In the genomic region with DNA sequence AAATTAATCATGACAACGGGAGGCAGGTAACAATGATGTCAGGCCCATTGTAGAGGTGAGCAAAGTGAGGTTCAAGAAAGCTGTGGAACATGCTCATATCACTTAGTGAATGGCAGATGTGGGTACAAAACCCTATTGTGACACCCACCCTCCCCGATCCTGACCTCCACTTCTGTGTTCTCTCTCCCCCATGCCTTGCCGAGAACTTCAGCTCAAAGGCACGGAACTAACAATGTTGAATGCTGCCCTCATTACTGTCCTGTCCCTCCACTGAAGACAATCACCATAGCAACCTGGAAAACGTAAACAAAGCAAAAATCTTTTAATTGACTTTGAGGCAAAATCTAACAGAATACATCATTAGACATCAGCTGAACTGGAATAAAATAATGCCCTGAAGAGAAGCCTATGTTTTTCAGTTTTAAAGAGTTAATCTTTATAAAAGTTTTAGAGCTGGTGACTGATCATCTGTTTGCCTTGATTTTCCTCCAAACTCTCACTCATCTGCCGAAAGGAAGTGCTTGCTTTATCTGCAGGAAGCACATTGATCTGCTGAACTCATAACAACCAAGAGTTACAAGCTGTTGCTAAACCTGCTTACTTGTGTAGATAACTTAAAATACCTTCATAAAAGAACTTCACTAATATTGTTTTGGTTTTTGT, we compare ENCODE assay signal across 9 cellular contexts.
DNase-seq lines count a peak whose midpoint lies in the region; ATAC-seq and TF ChIP-seq lines count a peak whose summit lies in the region.
"Had no signal": no experiment of that assay in that cellular context is flagged by ENCODE, and none has a peak within 500 bp of the region (broad histone marks: within the 10 kb centered on the region; RNA-seq: fewer than 3 reads in every experiment).

No MANE protein-coding gene starts in this region.

- CTCF ChIA-PET in Caco-2 (lab: Charles Lee) = interaction anchor here (0.6 kb wide), 1 partner anchor 10 kb away, joined by 3 read pairs; no protein-coding TSS in a partner anchor

- peaks cover 12% of the 10 kb centered on the region for H3K36me3 Mint-ChIP-seq in HFFc6 (ENCODE audit: low read depth)
- no peaks in the 10 kb centered on the region for H3K36me3 Mint-ChIP-seq in Caco-2 (ENCODE audit: insufficient read depth, unreplicated experiment)

- H3K27ac ChIP-seq in skeletal muscle tissue (ENCODE audit: low read depth, low read length) = peak overlapping the region; percentile 46
- H3K27ac ChIP-seq: HL-60 had no signal

- no TSS peak for BruUV-seq in Caco-2 (replicated peaks; lab: Mats Ljungman, UMichigan)

- H3K27ac Mint-ChIP-seq in HFFc6 = peak overlapping the region; percentile 99
- H3K27ac Mint-ChIP-seq in Caco-2 (ENCODE audit: unreplicated experiment) = no peak overlapping the region

- no peaks in the 10 kb centered on the region for H3K9me3 ChIP-seq in skeletal muscle tissue (ENCODE audit: control insufficient read depth in 3 of 3, low read length in 3 of 3)
- H3K9me3 ChIP-seq in Caco-2 = 0 out of 2 replicates have a peak, but pooled peaks cover under 1% of the 10 kb centered on the region

- H3K4me1 Mint-ChIP-seq in HFFc6 (ENCODE audit: low read depth) = peaks cover 96% of the 10 kb centered on the region
- H3K4me1 Mint-ChIP-seq in Caco-2 (ENCODE audit: low read depth, unreplicated experiment) = no peaks in the 10 kb centered on the region

- TF ChIP-seq CTCF in HFFc6 (IDR thresholded peaks at IDR 0.05) (no peak), Caco-2 (IDR thresholded peaks at IDR 0.05; ENCODE audit: insufficient read depth in 1 of 2, low read depth in 1 of 2, low read length in 1 of 2, severe bottlenecking in 1 of 2, unreplicated experiment in 1 of 2) (no peak)

- H3K27me3 Mint-ChIP-seq in HFFc6 (ENCODE audit: insufficient read depth) = no peaks in the 10 kb centered on the region
- peaks cover 6% of the 10 kb centered on the region for H3K27me3 Mint-ChIP-seq in Caco-2 (ENCODE audit: insufficient read depth, unreplicated experiment)

- H3K36me3 ChIP-seq in skeletal muscle tissue (ENCODE audit: control insufficient read depth in 3 of 3, insufficient read depth in 3 of 3, low read length in 3 of 3) (no peaks in the 10 kb centered on the region), Caco-2 (ENCODE audit: control insufficient read depth, insufficient read depth, low read length) (no peaks in the 10 kb centered on the region)

- peak; percentile 66 for DNase-seq in HFFc6
- DNase-seq in UCSD-AML1 (lab: John Stamatoyannopoulos, UW; ENCODE audit: unreplicated experiment) = peak; percentile 21
- DNase-seq in fibroblast of the conjunctiva (ENCODE audit: low read depth) = peak; percentile 28
- DNase-seq in Caco-2 = no peak
- no peak for DNase-seq in activated T-cell treated with anti-CD3 and anti-CD28 coated beads for 4 hours

- ATAC-seq in GM18502 (IDR thresholded peaks at IDR 0.05; ENCODE audit: poor library complexity, unreplicated experiment) = no peak
- ATAC-seq in GM19397 (IDR thresholded peaks at IDR 0.05; ENCODE audit: unreplicated experiment) = no peak

- H3K4me1 ChIP-seq in skeletal muscle tissue (ENCODE audit: control insufficient read depth in 3 of 3, insufficient read depth in 3 of 3, low read length in 3 of 3) (peaks cover 0 to 8% (median 3%) of the 10 kb centered on the region in 3 donors), Caco-2 (no peaks in the 10 kb centered on the region)

- no peak overlapping the region for H3K4me3 ChIP-seq in skeletal muscle tissue (ENCODE audit: low read length in 3 of 3)
- H3K4me3 ChIP-seq in Caco-2 (ENCODE audit: low read depth, low read length) = no peak overlapping the region

- peak overlapping the region; percentile 77 for H3K4me3 Mint-ChIP-seq in HFFc6
- no peak overlapping the region for H3K4me3 Mint-ChIP-seq in Caco-2 (ENCODE audit: unreplicated experiment)

- POLR2A ChIA-PET in Caco-2 (lab: Charles Lee) = no interaction called here

- intact Hi-C loops in Caco-2 (cut with micrococcal nuclease; ENCODE audit: unreplicated experiment) = no loop called here

- H3K9me3 Mint-ChIP-seq in HFFc6 (peaks cover 3% of the 10 kb centered on the region), Caco-2 (ENCODE audit: unreplicated experiment) (peaks cover 9% of the 10 kb centered on the region)

- no peak overlapping the region for H3K9ac ChIP-seq in skeletal muscle tissue (ENCODE audit: low read depth in 1 of 3, low read length in 3 of 3)

- H3K27me3 ChIP-seq in skeletal muscle tissue (ENCODE audit: control insufficient read depth in 3 of 3, insufficient read depth in 3 of 3, low read length in 3 of 3) = no peaks in the 10 kb centered on the region
- no peaks in the 10 kb centered on the region for H3K27me3 ChIP-seq in Caco-2 (replicated peaks; ENCODE audit: control insufficient read depth, insufficient read depth, low read length)

Comparison
In these comparisons a context has a peak if more than half of its experiments do, and no peak if none do; other contexts are left out.
1. DNase-seq: peak in HFFc6 (single experiment), UCSD-AML1 (single experiment) and fibroblast of the conjunctiva (single experiment); none in Caco-2 (0 of 2) and activated T-cell treated with anti-CD3 and anti-CD28 coated beads for 4 hours (single experiment).